In the genomic region with DNA sequence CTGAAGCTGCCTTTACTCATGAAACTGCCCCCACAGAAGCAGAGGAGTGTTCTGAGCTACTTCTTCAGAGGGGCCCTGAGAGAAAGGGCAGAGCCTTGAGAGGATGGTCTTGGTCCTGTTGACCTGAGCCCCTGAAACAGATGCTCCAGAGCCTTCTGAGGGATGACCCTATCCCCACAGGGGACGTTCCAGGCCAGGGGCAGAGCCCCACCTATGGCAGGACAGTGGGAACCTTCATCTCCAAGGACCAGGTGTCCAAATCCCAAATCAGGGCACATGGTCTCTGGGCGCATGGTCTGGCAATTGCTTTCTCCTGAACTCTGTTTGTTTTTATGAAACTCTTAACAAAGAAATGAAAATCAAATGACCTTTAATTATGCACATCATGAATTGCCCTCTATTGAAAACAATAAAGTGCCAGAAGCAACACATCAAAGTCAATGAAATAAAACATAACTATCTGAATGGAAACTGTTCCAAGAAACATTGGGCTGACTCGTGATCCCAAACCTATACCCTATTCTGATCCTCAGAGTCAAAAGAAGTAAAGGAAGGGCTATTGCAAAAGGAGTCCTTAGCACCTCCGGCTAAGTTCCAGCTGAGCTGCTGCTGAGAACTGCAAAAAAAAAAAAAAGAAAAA, we compare ENCODE assay signal across 17 cellular contexts. TPM values are rescaled to one million over a fixed set of nuclear protein-coding genes. Genes with fewer than 3 reads are reported as not detected.
DNase-seq lines count a peak whose midpoint lies in the region; ATAC-seq, FAIRE-seq and TF ChIP-seq lines count a peak whose summit lies in the region.
"Had no signal": no experiment of that assay in that cellular context is flagged by ENCODE, and none has a peak within 500 bp of the region (broad histone marks: within the 10 kb centered on the region; RNA-seq: fewer than 3 reads in every experiment).

No MANE protein-coding gene starts in this region.

- H3K79me2 ChIP-seq in keratinocyte (ENCODE audit: control insufficient read depth, insufficient read depth, low read length) = no peaks in the 10 kb centered on the region

- TF ChIP-seq CTCF in keratinocyte (optimal IDR thresholded peaks at IDR 0.05 in 1 of 3, IDR thresholded peaks at IDR 0.05 in 1 of 3, conservative IDR thresholded peaks at IDR 0.05 in 1 of 3; ENCODE audit: extremely low read depth in 1 of 3, insufficient read depth in 2 of 3, low read length in 3 of 3) = no peak
- TF ChIP-seq CTCF in suprapubic skin (IDR thresholded peaks at IDR 0.05) = no peak

- no peak for ATAC-seq in T-helper 17 cell
- no peak for ATAC-seq in GM21723 (IDR thresholded peaks at IDR 0.05; ENCODE audit: unreplicated experiment)
- no peak for ATAC-seq in GM18517 (IDR thresholded peaks at IDR 0.05; ENCODE audit: unreplicated experiment)

- H3K36me3 ChIP-seq in keratinocyte (ENCODE audit: control insufficient read depth in 2 of 2, extremely low read depth in 1 of 2, insufficient read depth in 2 of 2, low read length in 2 of 2) (no peaks in the 10 kb centered on the region), suprapubic skin (no peaks in the 10 kb centered on the region)
- H3K36me3 ChIP-seq: neutrophil had no signal

- peak overlapping the region; percentile 66 for H3K4me2 ChIP-seq in keratinocyte (ENCODE audit: control insufficient read depth, extremely low read depth, insufficient read depth, low read depth, low read length)

- no peak for FAIRE-seq in keratinocyte (lab: Jason Lieb, UNC)
- FAIRE-seq: small intestine, TTC549 had no signal

- no peaks in the 10 kb centered on the region for H3K27me3 ChIP-seq in keratinocyte (ENCODE audit: control insufficient read depth, extremely low read depth, insufficient read depth, low read length)
- no peaks in the 10 kb centered on the region for H3K27me3 ChIP-seq in suprapubic skin

- H3K27ac ChIP-seq in keratinocyte (ENCODE audit: control insufficient read depth, insufficient read depth, low read length) = no peak overlapping the region
- H3K27ac ChIP-seq in suprapubic skin = peak overlapping the region; percentile 80
- H3K27ac ChIP-seq: GM23248, neutrophil had no signal

- H2AFZ ChIP-seq in keratinocyte (ENCODE audit: control insufficient read depth, low read length) = no peak overlapping the region
- H2AFZ ChIP-seq: GM23248 had no signal

- H3K4me1 ChIP-seq in keratinocyte (ENCODE audit: control insufficient read depth, extremely low read depth, insufficient read depth, low read length) (peaks cover 13% of the 10 kb centered on the region), suprapubic skin (peaks cover 22% of the 10 kb centered on the region)

- DNase-seq in activated effector memory CD4-positive, alpha-beta T cell treated with anti-CD3 and anti-CD28 coated beads, Interleukin-2, amount 50 U/mL, for 16 hours = peak; percentile 34
- no peak for DNase-seq in activated effector memory CD4-positive, alpha-beta T cell treated with Interleukin-2 at 50 U/mL for 16 hours
- DNase-seq in T-helper 17 cell (no peak), keratinocyte (ENCODE audit: low read depth, low spot score) (no peak), suprapubic skin (ENCODE audit: low spot score in 2 of 2) (no peak), NCI-H524 treated with DMSO at 0.1 percent for 48 hours (lab: John Stamatoyannopoulos, UW) (no peak)
- DNase-seq: DMS79 treated with DMSO at 0.1 percent for 48 hours, GM23248, Karpas-422, NCI-H1930, NCI-H748 treated with DMSO at 0.1 percent for 48 hours, small intestine had no signal

- TF ChIP-seq EP300 in suprapubic skin (IDR thresholded peaks at IDR 0.05) = no peak

- H3K9me1 ChIP-seq in keratinocyte (ENCODE audit: control insufficient read depth, extremely low read depth, insufficient read depth, low read length) = no peaks in the 10 kb centered on the region

- H3K4me1 Mint-ChIP-seq in T-helper 17 cell = peaks cover 41% of the 10 kb centered on the region

- WGBS in suprapubic skin = 48% methylated on average over 4 of the region's 4 CpGs

- H3K9ac ChIP-seq in keratinocyte (ENCODE audit: control insufficient read depth, extremely low read depth, insufficient read depth, low read length) = peak overlapping the region; percentile 23
- H3K9ac ChIP-seq: GM23248 had no signal

- dilution Hi-C loops in keratinocyte (cut with MboI; ENCODE audit: extremely low pct_ligation_motif_present, low sequenced_read_pairs) = no loop called here

- no peak for TF ChIP-seq POLR2A in suprapubic skin (IDR thresholded peaks at IDR 0.05)

- H3K9me3 ChIP-seq in T-helper 17 cell (ENCODE audit: control insufficient read depth, low read length, poor library complexity, severe bottlenecking) (no peaks in the 10 kb centered on the region), keratinocyte (ENCODE audit: control insufficient read depth, low read depth, low read length) (no peaks in the 10 kb centered on the region), suprapubic skin (no peaks in the 10 kb centered on the region)
- H3K9me3 ChIP-seq: neutrophil had no signal

- no peaks in the 10 kb centered on the region for H4K20me1 ChIP-seq in keratinocyte (ENCODE audit: control insufficient read depth, extremely low read depth, insufficient read depth, low read length)

- peak overlapping the region; percentile 16 for H3K27ac Mint-ChIP-seq in T-helper 17 cell

- H3K27me3 Mint-ChIP-seq in T-helper 17 cell = peaks cover 11% of the 10 kb centered on the region

- no peak overlapping the region for H3K4me3 ChIP-seq in keratinocyte (ENCODE audit: control insufficient read depth in 2 of 3, extremely low read depth in 1 of 3, insufficient read depth in 2 of 3, low read depth in 1 of 3, low read length in 3 of 3)
- peak overlapping the region; percentile 14 for H3K4me3 ChIP-seq in suprapubic skin
- H3K4me3 ChIP-seq: GM23248 had no signal

- peak overlapping the region; percentile 63 for H3K4me3 Mint-ChIP-seq in T-helper 17 cell
- H3K4me3 Mint-ChIP-seq: brain had no signal

- peaks cover 2% of the 10 kb centered on the region for H3K36me3 Mint-ChIP-seq in T-helper 17 cell (ENCODE audit: low read depth)
- H3K36me3 Mint-ChIP-seq: brain had no signal

RNA-seq across cellular contexts. Expression of gene TMPRSS13, which starts 0.5 kb away (rescaled TPM):
- total RNA-seq in T-helper 17 cell = 1 to 10 TPM; 2.0 to 2.4 TPM
- polyA plus RNA-seq in keratinocyte = 0.95 to 5.2 TPM (median 1.8 TPM) in 3 replicates
- 13.2 TPM for polyA plus RNA-seq in keratinocyte (2011; ENCODE audit: low read depth)
- 0.85 and 0.90 TPM in 2 replicates for polyA plus RNA-seq in keratinocyte (2011; cell fraction: cytosol; rRNA removed)
- polyA plus RNA-seq in keratinocyte (2011; cell fraction: nucleus; rRNA removed) = 1.3 and 1.4 TPM in 2 replicates
- 0.97 and 18.9 TPM in 2 replicates for polyA plus RNA-seq in keratinocyte (2012; ENCODE audit: low replicate concordance)
- polyA minus RNA-seq in keratinocyte = 1.2 to 4.4 TPM (median 1.5 TPM) in 3 replicates
- polyA minus RNA-seq in keratinocyte (2011; cell fraction: cytosol; rRNA and poly(A)+ RNA removed) = 2.1 TPM
- 1.9 and 3.2 TPM in 2 replicates for polyA minus RNA-seq in keratinocyte (2011; cell fraction: nucleus; rRNA and poly(A)+ RNA removed)
- total RNA-seq in suprapubic skin = 10 to 100 TPM; 24.7 to 92.0 (median 73.1) TPM
- total RNA-seq: GM23248 had no signal
- polyA plus RNA-seq: GM23248 had no signal

RNA-seq across cellular contexts. Expression of gene FXYD6, which starts 53.2 kb away (rescaled TPM):
- total RNA-seq in T-helper 17 cell (under 1 TPM in 1 of 2 donors, not detected in 1; 0.62 TPM), suprapubic skin (10 to 100 TPM in 2 of 4 donors, 1 to 10 TPM in 2; 4.8 to 15.9 (median 9.5) TPM)
- not detected in 3 replicates for polyA plus RNA-seq in keratinocyte
- polyA plus RNA-seq in keratinocyte (2011; ENCODE audit: low read depth) = not detected
- 0.10 TPM in 1 of 2 replicates, not detected in the other for polyA plus RNA-seq in keratinocyte (2011; cell fraction: cytosol; rRNA removed)
- polyA plus RNA-seq in keratinocyte (2011; cell fraction: nucleus; rRNA removed) = not detected in 2 replicates
- 0.34 TPM in 1 of 2 replicates, not detected in the other for polyA plus RNA-seq in keratinocyte (2012; ENCODE audit: low replicate concordance)
- polyA minus RNA-seq in keratinocyte = not detected in 3 replicates
- polyA minus RNA-seq in keratinocyte (2011; cell fraction: cytosol; rRNA and poly(A)+ RNA removed) = not detected
- polyA minus RNA-seq in keratinocyte (2011; cell fraction: nucleus; rRNA and poly(A)+ RNA removed) = not detected in 2 replicates
- total RNA-seq: GM23248 had no signal
- polyA plus RNA-seq: GM23248 had no signal

RNA-seq across cellular contexts. Expression of gene IL10RA, which starts 56.5 kb away (rescaled TPM):
- total RNA-seq in T-helper 17 cell = 100 to 1,000 TPM; 262 to 274 TPM
- 0.04 to 0.23 TPM (median 0.14 TPM) in 3 replicates for polyA plus RNA-seq in keratinocyte
- not detected for polyA plus RNA-seq in keratinocyte (2011; ENCODE audit: low read depth)
- 0.03 TPM in 1 of 2 replicates, not detected in the other for polyA plus RNA-seq in keratinocyte (2011; cell fraction: cytosol; rRNA removed)
- polyA plus RNA-seq in keratinocyte (2011; cell fraction: nucleus; rRNA removed) = 0.05 and 0.17 TPM in 2 replicates
- polyA plus RNA-seq in keratinocyte (2012; ENCODE audit: low replicate concordance) = 0.24 TPM in 1 of 2 replicates, not detected in the other
- polyA minus RNA-seq in keratinocyte = 0.06 to 0.69 TPM in 2 of 3 replicates, not detected in the other
- polyA minus RNA-seq in keratinocyte (2011; cell fraction: cytosol; rRNA and poly(A)+ RNA removed) = not detected
- 0.11 TPM in 1 of 2 replicates, not detected in the other for polyA minus RNA-seq in keratinocyte (2011; cell fraction: nucleus; rRNA and poly(A)+ RNA removed)
- total RNA-seq in suprapubic skin = 1 to 10 TPM; 2.9 to 7.2 (median 4.4) TPM
- total RNA-seq: GM23248 had no signal
- polyA plus RNA-seq: GM23248 had no signal

Comparison
In these comparisons a context has a peak if more than half of its experiments do, and no peak if none do; other contexts are left out.
1. RNA of gene TMPRSS13, which starts 0.5 kb away (total RNA-seq): 24.7 to 92.0 TPM in suprapubic skin; 2.0 to 2.4 TPM in T-helper 17 cell; every median in the first group is over 4 times any median in the second.
2. RNA of gene IL10RA, which starts 56.5 kb away (total RNA-seq): 262 to 274 TPM in T-helper 17 cell; 2.9 to 7.2 TPM in suprapubic skin; every median in the first group is over 10 times any median in the second.